ENCODE assay signal across 8 cellular contexts in genomic region chr17:30905742-30906100, GRCh38. TPM values are rescaled to one million over a fixed set of nuclear protein-coding genes. Genes with fewer than 3 reads are reported as not detected.
DNase-seq lines count a peak whose midpoint lies in the region; ATAC-seq, FAIRE-seq and TF ChIP-seq lines count a peak whose summit lies in the region.

No MANE protein-coding gene starts in this region.

- intact Hi-C loops in activated T-helper 1 cell treated with anti-CD3 and anti-CD28 coated beads, Interleukin-12 subunit alpha, Interleukin-12 subunit beta, Interleukin-2, Interleukin-4 antibody, amounts not matched to agents 30 ng/mL and 10 ng/mL and 1 ng/mL, durations not matched to agents 14 hours and 24 hours and 36 hours (cut with micrococcal nuclease) = loop anchor here (1.0 to 2.0 kb wide), 5 partner anchors 65 to 467 kb away; partner anchors contain the start of genes ATAD5 and NF1
- intact Hi-C loops in left ventricle myocardium inferior (cut with micrococcal nuclease) = no loop called here

- H3K27me3 Mint-ChIP-seq in activated T-cell treated with anti-CD3 and anti-CD28 coated beads, Interleukin-2, amount 50 U/mL, for 4 hours (ENCODE audit: low read depth) = no peaks in the 10 kb centered on the region
- H3K27me3 Mint-ChIP-seq in activated T-helper 1 cell treated with anti-CD3 and anti-CD28 coated beads, Interleukin-12 subunit alpha, Interleukin-12 subunit beta, Interleukin-2, Interleukin-4 antibody, amounts not matched to agents 30 ng/mL and 10 ng/mL and 1 ng/mL, durations not matched to agents 14 hours and 24 hours and 36 hours (ENCODE audit: insufficient read depth) = no peaks in the 10 kb centered on the region

- H3K27ac ChIP-seq in left ventricle myocardium inferior (replicated peaks) = peak overlapping the region; percentile 93

- H3K4me3 ChIP-seq in left ventricle myocardium inferior = peak overlapping the region; percentile 87

- no peak for TF ChIP-seq CTCF in left ventricle myocardium inferior (IDR thresholded peaks at IDR 0.05; ENCODE audit: borderline replicate concordance)

- peaks cover 15% of the 10 kb centered on the region for H3K36me3 ChIP-seq in left ventricle myocardium inferior

- H3K9me3 ChIP-seq in left ventricle myocardium inferior (replicated peaks) = no peaks in the 10 kb centered on the region

- no peak for DNase-seq in activated T-cell treated with anti-CD3 and anti-CD28 coated beads, Interleukin-2, amount 50 U/mL, for 4 hours
- DNase-seq in activated T-cell treated with anti-CD3 and anti-CD28 coated beads, Interleukin-2, amount 50 U/mL, for 48 hours = no peak
- peak; percentile 8 for DNase-seq in activated T-helper 1 cell treated with anti-CD3 and anti-CD28 coated beads, Interleukin-12 subunit alpha, Interleukin-12 subunit beta, Interleukin-2, Interleukin-4 antibody, amounts not matched to agents 30 ng/mL and 10 ng/mL and 1 ng/mL, durations not matched to agents 14 hours and 24 hours and 36 hours (ENCODE audit: low spot score)
- DNase-seq in left ventricle myocardium inferior (no peak), renal cortical epithelial cell (ENCODE audit: low read depth) (peak; percentile 15), dedifferentiated amniotic fluid mesenchymal stem cell (ENCODE audit: extremely low spot score) (no peak), HTR-8/SVneo (ENCODE audit: insufficient read length, low spot score) (no peak)

- peaks cover 15% of the 10 kb centered on the region for H3K36me3 Mint-ChIP-seq in activated T-cell treated with anti-CD3 and anti-CD28 coated beads, Interleukin-2, amount 50 U/mL, for 4 hours (ENCODE audit: insufficient read depth)
- H3K36me3 Mint-ChIP-seq in activated T-helper 1 cell treated with anti-CD3 and anti-CD28 coated beads, Interleukin-12 subunit alpha, Interleukin-12 subunit beta, Interleukin-2, Interleukin-4 antibody, amounts not matched to agents 30 ng/mL and 10 ng/mL and 1 ng/mL, durations not matched to agents 14 hours and 24 hours and 36 hours (ENCODE audit: low read depth) = peaks cover 20% of the 10 kb centered on the region

- H3K4me1 ChIP-seq in left ventricle myocardium inferior = peaks cover 32% of the 10 kb centered on the region

- H3K27ac Mint-ChIP-seq in activated T-helper 1 cell treated with anti-CD3 and anti-CD28 coated beads, Interleukin-12 subunit alpha, Interleukin-12 subunit beta, Interleukin-2, Interleukin-4 antibody, amounts not matched to agents 30 ng/mL and 10 ng/mL and 1 ng/mL, durations not matched to agents 14 hours and 24 hours and 36 hours = peak overlapping the region; percentile 87

- H3K4me1 Mint-ChIP-seq in activated T-cell treated with anti-CD3 and anti-CD28 coated beads, Interleukin-2, amount 50 U/mL, for 4 hours (ENCODE audit: low read depth) = peaks cover 43% of the 10 kb centered on the region
- peaks cover 35% of the 10 kb centered on the region for H3K4me1 Mint-ChIP-seq in activated T-helper 1 cell treated with anti-CD3 and anti-CD28 coated beads, Interleukin-12 subunit alpha, Interleukin-12 subunit beta, Interleukin-2, Interleukin-4 antibody, amounts not matched to agents 30 ng/mL and 10 ng/mL and 1 ng/mL, durations not matched to agents 14 hours and 24 hours and 36 hours (ENCODE audit: low read depth)

- peak; percentile 26 to 44 for ATAC-seq in activated T-cell treated with anti-CD3 and anti-CD28 coated beads, Interleukin-2, amount 50 U/mL, for 4 hours
- peak; percentile 9 for ATAC-seq in HG03159 (IDR thresholded peaks at IDR 0.05; ENCODE audit: unreplicated experiment)

- no peak for FAIRE-seq in HTR-8/SVneo (lab: Jason Lieb, UNC)

- no peaks in the 10 kb centered on the region for H3K9me3 Mint-ChIP-seq in activated T-cell treated with anti-CD3 and anti-CD28 coated beads, Interleukin-2, amount 50 U/mL, for 4 hours
- H3K9me3 Mint-ChIP-seq in activated T-helper 1 cell treated with anti-CD3 and anti-CD28 coated beads, Interleukin-12 subunit alpha, Interleukin-12 subunit beta, Interleukin-2, Interleukin-4 antibody, amounts not matched to agents 30 ng/mL and 10 ng/mL and 1 ng/mL, durations not matched to agents 14 hours and 24 hours and 36 hours = no peaks in the 10 kb centered on the region

- H3K4me3 Mint-ChIP-seq in activated T-cell treated with anti-CD3 and anti-CD28 coated beads, Interleukin-2, amount 50 U/mL, for 4 hours = peak overlapping the region; percentile 98
- peak overlapping the region; percentile 98 for H3K4me3 Mint-ChIP-seq in activated T-helper 1 cell treated with anti-CD3 and anti-CD28 coated beads, Interleukin-12 subunit alpha, Interleukin-12 subunit beta, Interleukin-2, Interleukin-4 antibody, amounts not matched to agents 30 ng/mL and 10 ng/mL and 1 ng/mL, durations not matched to agents 14 hours and 24 hours and 36 hours

- H3K27me3 ChIP-seq in left ventricle myocardium inferior (ENCODE audit: low read depth) = no peaks in the 10 kb centered on the region

RNA-seq across cellular contexts. Expression of gene TEFM, which starts 0.3 kb away (rescaled TPM):
- total RNA-seq in activated T-cell treated with anti-CD3 and anti-CD28 coated beads, Interleukin-2, amount 50 U/mL, for 4 hours = 10 to 100 TPM; 12.1 to 15.9 (median 14.2) TPM
- 16.9 and 19.5 TPM in 2 replicates for total RNA-seq in activated T-helper 1 cell treated with anti-CD3 and anti-CD28 coated beads, Interleukin-12 subunit alpha, Interleukin-12 subunit beta, Interleukin-2, Interleukin-4 antibody, amounts not matched to agents 30 ng/mL and 10 ng/mL and 1 ng/mL, durations not matched to agents 14 hours and 24 hours and 36 hours
- total RNA-seq in left ventricle myocardium inferior (17.7 TPM), renal cortical epithelial cell (7.1 and 15.2 TPM in 2 replicates)

RNA-seq across cellular contexts. Expression of gene ADAP2, which starts 16.0 kb away (rescaled TPM):
- total RNA-seq in activated T-cell treated with anti-CD3 and anti-CD28 coated beads, Interleukin-2, amount 50 U/mL, for 4 hours = 1 to 10 TPM in 2 of 3 donors, under 1 TPM in 1; 0.95 to 1.4 (median 1.1) TPM
- total RNA-seq in activated T-helper 1 cell treated with anti-CD3 and anti-CD28 coated beads, Interleukin-12 subunit alpha, Interleukin-12 subunit beta, Interleukin-2, Interleukin-4 antibody, amounts not matched to agents 30 ng/mL and 10 ng/mL and 1 ng/mL, durations not matched to agents 14 hours and 24 hours and 36 hours = 0.75 and 1.1 TPM in 2 replicates
- 7.0 TPM for total RNA-seq in left ventricle myocardium inferior
- 3.1 and 8.7 TPM in 2 replicates for total RNA-seq in renal cortical epithelial cell

Comparison
In these comparisons a context has a peak if more than half of its experiments do, and no peak if none do; other contexts are left out.
1. DNase-seq: peak in activated T-helper 1 cell treated with anti-CD3 and anti-CD28 coated beads, Interleukin-12 subunit alpha, Interleukin-12 subunit beta, Interleukin-2, Interleukin-4 antibody, amounts not matched to agents 30 ng/mL and 10 ng/mL and 1 ng/mL, durations not matched to agents 14 hours and 24 hours and 36 hours (single experiment) and renal cortical epithelial cell (single experiment); none in activated T-cell treated with anti-CD3 and anti-CD28 coated beads, Interleukin-2, amount 50 U/mL, for 4 hours (single experiment), activated T-cell treated with anti-CD3 and anti-CD28 coated beads, Interleukin-2, amount 50 U/mL, for 48 hours (0 of 2), left ventricle myocardium inferior (single experiment), dedifferentiated amniotic fluid mesenchymal stem cell (single experiment) and HTR-8/SVneo (single experiment).